In the genomic region with DNA sequence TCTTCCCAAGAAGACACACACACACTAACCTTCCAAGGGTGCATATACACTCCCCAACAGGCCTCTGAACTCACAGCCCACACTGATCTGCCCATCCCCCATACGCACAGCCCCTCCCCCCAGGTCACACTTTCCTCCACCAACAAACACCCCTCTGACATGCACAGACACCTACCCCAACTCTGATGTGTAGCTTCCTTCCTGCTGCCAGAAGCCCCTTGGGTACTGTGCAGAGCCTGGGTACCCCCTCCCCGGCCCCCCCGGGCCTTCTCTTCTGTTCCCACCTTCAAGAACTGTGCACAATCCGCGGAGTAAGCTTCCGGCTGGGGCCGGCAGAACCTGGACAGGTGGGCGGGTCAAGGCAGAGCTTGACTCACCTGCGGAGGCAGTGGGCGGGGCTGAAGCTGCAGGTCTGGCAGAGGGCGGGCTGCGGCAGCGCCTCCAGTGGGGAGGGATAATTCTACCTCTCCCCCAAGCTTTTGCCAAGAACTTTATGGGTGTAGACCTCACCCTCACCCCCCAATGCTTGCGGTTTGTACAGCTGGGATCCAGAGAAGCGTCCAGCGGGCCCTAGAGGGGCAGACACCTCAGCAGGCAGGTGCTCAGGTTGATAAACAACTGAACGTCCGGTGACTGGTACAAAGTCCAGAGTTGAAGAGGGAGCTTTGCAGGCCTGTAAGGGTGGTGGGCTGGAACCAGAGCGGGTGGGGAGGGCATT, we compare ENCODE assay signal across 1 cellular context.
TF ChIP-seq lines count a peak whose summit lies in the region.

A gene (minus strand): TSS at position 313 of the 718 bp plus-strand sequence. CDS start 2,311 bp downstream, outside the sequence.

TF ChIP-seq in SK-N-SH treated with all-trans-retinoic acid at 6 μM for 48 hours, 23 proteins besides CTCF, POLR2A, EP300 and RAD21 (continued from another document):
- TF ChIP-seq ZFP3 (CRISPR knock-in tag; IDR thresholded peaks at IDR 0.05) (no peak), ZFP30 (CRISPR knock-in tag; IDR thresholded peaks at IDR 0.05) (no peak), ISL1 (CRISPR knock-in tag; IDR thresholded peaks at IDR 0.05) (no peak), OSR1 (CRISPR knock-in tag; IDR thresholded peaks at IDR 0.05) (no peak)
- TF ChIP-seq, protein P1, sequence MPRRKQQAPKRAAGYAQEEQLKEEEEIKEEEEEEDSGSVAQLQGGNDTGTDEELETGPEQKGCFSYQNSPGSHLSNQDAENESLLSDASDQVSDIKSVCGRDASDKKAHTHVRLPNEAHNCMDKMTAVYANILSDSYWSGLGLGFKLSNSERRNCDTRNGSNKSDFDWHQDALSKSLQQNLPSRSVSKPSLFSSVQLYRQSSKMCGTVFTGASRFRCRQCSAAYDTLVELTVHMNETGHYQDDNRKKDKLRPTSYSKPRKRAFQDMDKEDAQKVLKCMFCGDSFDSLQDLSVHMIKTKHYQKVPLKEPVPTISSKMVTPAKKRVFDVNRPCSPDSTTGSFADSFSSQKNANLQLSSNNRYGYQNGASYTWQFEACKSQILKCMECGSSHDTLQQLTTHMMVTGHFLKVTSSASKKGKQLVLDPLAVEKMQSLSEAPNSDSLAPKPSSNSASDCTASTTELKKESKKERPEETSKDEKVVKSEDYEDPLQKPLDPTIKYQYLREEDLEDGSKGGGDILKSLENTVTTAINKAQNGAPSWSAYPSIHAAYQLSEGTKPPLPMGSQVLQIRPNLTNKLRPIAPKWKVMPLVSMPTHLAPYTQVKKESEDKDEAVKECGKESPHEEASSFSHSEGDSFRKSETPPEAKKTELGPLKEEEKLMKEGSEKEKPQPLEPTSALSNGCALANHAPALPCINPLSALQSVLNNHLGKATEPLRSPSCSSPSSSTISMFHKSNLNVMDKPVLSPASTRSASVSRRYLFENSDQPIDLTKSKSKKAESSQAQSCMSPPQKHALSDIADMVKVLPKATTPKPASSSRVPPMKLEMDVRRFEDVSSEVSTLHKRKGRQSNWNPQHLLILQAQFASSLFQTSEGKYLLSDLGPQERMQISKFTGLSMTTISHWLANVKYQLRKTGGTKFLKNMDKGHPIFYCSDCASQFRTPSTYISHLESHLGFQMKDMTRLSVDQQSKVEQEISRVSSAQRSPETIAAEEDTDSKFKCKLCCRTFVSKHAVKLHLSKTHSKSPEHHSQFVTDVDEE (CRISPR knock-in tag; IDR thresholded peaks at IDR 0.05) = no peak
